In the genomic region with DNA sequence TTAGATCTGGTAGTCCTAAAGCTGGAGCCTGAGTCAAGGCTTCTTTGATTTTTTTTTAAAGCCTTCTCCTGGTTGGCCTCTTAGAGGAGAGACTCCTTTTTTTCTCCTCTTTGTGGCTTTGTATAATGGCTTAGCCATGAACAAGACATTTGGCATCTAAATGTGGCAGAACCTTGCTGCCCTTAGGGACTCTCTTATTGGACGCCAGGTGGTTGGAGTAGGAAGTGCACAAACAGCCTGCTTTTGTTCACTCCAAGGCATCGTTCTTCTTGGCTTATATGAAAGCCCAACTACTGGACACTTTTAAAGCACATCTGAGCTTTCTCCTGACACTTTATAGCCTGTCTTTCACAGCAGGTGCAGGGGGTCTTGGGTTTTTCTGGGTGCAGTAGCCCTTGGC, we compare ENCODE assay signal across 8 cellular contexts. TPM values are rescaled to one million over a fixed set of nuclear protein-coding genes. Genes with fewer than 3 reads are reported as not detected.
DNase-seq lines count a peak whose midpoint lies in the region; ATAC-seq and TF ChIP-seq lines count a peak whose summit lies in the region.

No MANE protein-coding gene starts in this region.

- TF ChIP-seq CTCF in upper lobe of left lung (IDR thresholded peaks at IDR 0.05) (peak; percentile 13 to 46 (median 28)), GM20000 (IDR thresholded peaks at IDR 0.05; ENCODE audit: extremely low read depth, missing control alignments) (no peak)

- DNase-seq in activated T-cell treated with anti-CD3 and anti-CD28 coated beads for 4 hours (peak; percentile 8), iPS-NIHi7 (ENCODE audit: extremely low spot score) (peak; percentile 16), upper lobe of left lung (no peak), GM20000 (ENCODE audit: low spot score) (no peak)
- DNase-seq in activated T-cell treated with anti-CD3 and anti-CD28 coated beads, Interleukin-2, amount 50 U/mL, for 1 hour = no peak
- DNase-seq in activated CD4-positive, alpha-beta T cell treated with anti-CD3 and anti-CD28 coated beads, Interleukin-2, amount 50 U/mL, for 1 hour = peak; percentile 18
- DNase-seq in stimulated activated CD4-positive, alpha-beta T cell treated with anti-CD3 and anti-CD28 coated beads, Interleukin-12 subunit alpha, Interleukin-12 subunit beta, amount 100 ng/mL, for 4 hours = no peak

- H3K9me3 ChIP-seq in upper lobe of left lung = peaks cover 0 to 9% (median 2%) of the 10 kb centered on the region in 4 donors

- H3K4me3 ChIP-seq in upper lobe of left lung = peak overlapping the region in 2 of 4 donors; percentile 57 to 61

- peak overlapping the region in 1 of 4 donors; percentile 72 for H3K27ac ChIP-seq in upper lobe of left lung

- H3K4me1 ChIP-seq in upper lobe of left lung = peaks cover 7 to 16% (median 11%) of the 10 kb centered on the region in 4 donors

- no peaks in the 10 kb centered on the region for H3K27me3 ChIP-seq in upper lobe of left lung

- no peaks in the 10 kb centered on the region for H3K36me3 ChIP-seq in upper lobe of left lung

- no peak for TF ChIP-seq EP300 in upper lobe of left lung (IDR thresholded peaks at IDR 0.05)

- 26 to 41% methylated on average over 2 of the region's 2 CpGs for WGBS in upper lobe of left lung, 2 donors

- no peak for TF ChIP-seq POLR2A in upper lobe of left lung (IDR thresholded peaks at IDR 0.05)

- peak; percentile 48 for ATAC-seq in HG03565 (IDR thresholded peaks at IDR 0.05; ENCODE audit: unreplicated experiment)
- ATAC-seq in upper lobe of left lung (ENCODE audit: low FRiP score in 2 of 2) = peak; percentile 53 to 78

RNA-seq across cellular contexts. Expression of gene ZPBP, which starts 25.0 kb away (rescaled TPM):
- under 1 TPM in 1 of 6 donors, not detected in 5; 0.23 TPM for total RNA-seq in upper lobe of left lung

Comparison
In these comparisons a context has a peak if more than half of its experiments do, and no peak if none do; other contexts are left out.
1. DNase-seq: peak in activated T-cell treated with anti-CD3 and anti-CD28 coated beads for 4 hours (single experiment), activated CD4-positive, alpha-beta T cell treated with anti-CD3 and anti-CD28 coated beads, Interleukin-2, amount 50 U/mL, for 1 hour (single experiment) and iPS-NIHi7 (single experiment); none in activated T-cell treated with anti-CD3 and anti-CD28 coated beads, Interleukin-2, amount 50 U/mL, for 1 hour (single experiment), upper lobe of left lung (0 of 2), GM20000 (single experiment) and stimulated activated CD4-positive, alpha-beta T cell treated with anti-CD3 and anti-CD28 coated beads, Interleukin-12 subunit alpha, Interleukin-12 subunit beta, amount 100 ng/mL, for 4 hours (single experiment).